ENCODE assay signal across 16 cellular contexts in the genomic region with DNA sequence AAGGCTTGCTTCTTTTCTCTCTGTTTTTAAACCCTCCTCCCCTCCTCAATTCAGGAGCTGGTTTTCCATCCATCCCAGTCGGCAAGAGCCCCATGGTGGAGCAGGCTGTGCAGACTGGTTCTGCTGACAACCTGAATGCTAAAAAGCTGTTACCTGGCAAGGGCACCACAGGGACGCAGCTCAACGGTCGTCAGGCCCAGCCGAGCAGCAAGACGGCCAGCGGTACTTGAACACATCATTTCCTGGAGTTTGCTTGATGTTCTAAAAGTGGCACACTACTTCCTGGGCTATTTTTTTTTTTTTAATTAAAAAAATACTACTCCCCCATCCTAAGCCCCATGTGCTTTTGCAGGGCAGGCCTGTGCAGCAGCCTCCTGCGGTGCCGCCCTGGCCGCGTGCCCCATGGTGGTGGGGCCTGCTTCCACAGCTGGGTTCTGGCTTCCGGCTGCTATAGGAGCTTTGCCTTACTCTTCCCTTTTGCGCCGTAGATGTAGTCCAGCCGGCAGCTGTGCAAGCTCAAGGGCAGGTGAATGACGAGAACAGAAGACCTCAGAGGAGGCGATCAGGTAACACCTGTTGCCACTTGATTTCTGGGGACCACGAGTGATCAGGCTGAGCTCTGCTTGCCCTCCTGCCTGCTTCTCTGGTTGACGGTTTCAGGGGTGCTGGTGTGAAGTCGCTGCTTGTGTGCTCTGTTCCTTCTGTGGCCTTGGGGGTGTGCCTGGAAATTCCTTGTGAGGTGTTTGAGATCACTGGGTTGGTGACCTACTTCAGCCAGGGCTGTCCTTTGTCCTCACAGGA. TPM values are rescaled to one million over a fixed set of nuclear protein-coding genes. Genes with fewer than 3 reads are reported as not detected.
DNase-seq lines count a peak whose midpoint lies in the region; ATAC-seq and TF ChIP-seq lines count a peak whose summit lies in the region.
"Had no signal": no experiment of that assay in that cellular context is flagged by ENCODE, and none has a peak within 500 bp of the region (broad histone marks: within the 10 kb centered on the region; RNA-seq: fewer than 3 reads in every experiment).

No MANE protein-coding gene starts in this region.

- peak overlapping the region; percentile 47 for H3K27ac Mint-ChIP-seq in CD4-positive, alpha-beta T cell
- peak overlapping the region; percentile 38 for H3K27ac Mint-ChIP-seq in activated naive CD8-positive, alpha-beta T cell treated with anti-CD3 and anti-CD28 coated beads, Interleukin-2, amount 10 ng/mL, durations not matched to agents 7 days and 5 days

- H3K27me3 Mint-ChIP-seq in CD4-positive, alpha-beta T cell, result no peaks in the 10 kb centered on the region
- H3K27me3 Mint-ChIP-seq in activated naive CD8-positive, alpha-beta T cell treated with anti-CD3 and anti-CD28 coated beads, Interleukin-2, amount 10 ng/mL, durations not matched to agents 7 days and 5 days, result no peaks in the 10 kb centered on the region
- H3K27me3 Mint-ChIP-seq: brain; stimulated activated naive CD8-positive, alpha-beta T cell treated with anti-CD3 and anti-CD28 coated beads, Interleukin-15, amount 100 ng/mL, for 72 hours had no signal

- POLR2A ChIA-PET in A673 (lab: Charles Lee; ENCODE audit: low non-redundant PET), result no interaction called here
- POLR2A ChIA-PET in CD4-positive, alpha-beta T cell (lab: Charles Lee), result interaction anchor here (1.4 to 2.0 kb wide), 2 partner anchors 8 to 64 kb away, joined by 5 to 6 read pairs; no protein-coding TSS in a partner anchor
- POLR2A ChIA-PET in activated naive CD8-positive, alpha-beta T cell treated with anti-CD3 and anti-CD28 coated beads, Interleukin-2, amount 10 ng/mL, durations not matched to agents 7 days and 5 days (lab: Charles Lee), result interaction anchor here (0.7 kb wide), 1 partner anchor 14 kb away, joined by 3 read pairs; the partner anchor contains the start of genes PSMA7 and SS18L1

- intact Hi-C loops in A673 (cut with micrococcal nuclease; ENCODE audit: unreplicated experiment), result no loop called here
- intact Hi-C loops in CD4-positive, alpha-beta T cell (cut with DNase I, micrococcal nuclease), result no loop called here

- H3K4me3 Mint-ChIP-seq in CD4-positive, alpha-beta T cell, result no peak overlapping the region
- H3K4me3 Mint-ChIP-seq in activated naive CD8-positive, alpha-beta T cell treated with anti-CD3 and anti-CD28 coated beads, Interleukin-2, amount 10 ng/mL, durations not matched to agents 7 days and 5 days, result no peak overlapping the region
- H3K4me3 Mint-ChIP-seq: brain; stimulated activated naive CD8-positive, alpha-beta T cell treated with anti-CD3 and anti-CD28 coated beads, Interleukin-15, amount 100 ng/mL, for 72 hours had no signal

- TF ChIP-seq CTCF in A673 (conservative IDR thresholded peaks at IDR 0.05; ENCODE audit: low read depth, low read length) (no peak), foreskin keratinocyte (conservative IDR thresholded peaks at IDR 0.05) (no peak)
- no peak for TF ChIP-seq CTCF in CD4-positive, alpha-beta T cell (IDR thresholded peaks at IDR 0.05)

- H3K4me1 ChIP-seq in A673 (ENCODE audit: insufficient read depth, low read length, poor library complexity, severe bottlenecking) (peaks cover 5% of the 10 kb centered on the region), foreskin keratinocyte (no peaks in the 10 kb centered on the region)

- CTCF ChIA-PET in A673 (lab: Charles Lee), result no interaction called here
- CTCF ChIA-PET in CD4-positive, alpha-beta T cell (lab: Charles Lee), result interaction anchor here (1.3 kb wide), 1 partner anchor 104 kb away, joined by 4 read pairs; no protein-coding TSS in a partner anchor

- peaks cover 39% of the 10 kb centered on the region for H3K4me1 Mint-ChIP-seq in CD4-positive, alpha-beta T cell (ENCODE audit: low read depth)
- H3K4me1 Mint-ChIP-seq in activated naive CD8-positive, alpha-beta T cell treated with anti-CD3 and anti-CD28 coated beads, Interleukin-2, amount 10 ng/mL, durations not matched to agents 7 days and 5 days, result peaks cover 14% of the 10 kb centered on the region

- H3K36me3 ChIP-seq in A673 (ENCODE audit: insufficient read depth, low read length, poor library complexity, severe bottlenecking), result peaks cover 98% of the 10 kb centered on the region

- H3K27me3 ChIP-seq in A673 (replicated peaks; ENCODE audit: insufficient read depth, low read depth, low read length, poor library complexity), result no peaks in the 10 kb centered on the region
- no peaks in the 10 kb centered on the region for H3K27me3 ChIP-seq in CD4-positive, alpha-beta T cell (ENCODE audit: control insufficient read depth, insufficient read depth, low read length)
- no peaks in the 10 kb centered on the region for H3K27me3 ChIP-seq in foreskin keratinocyte

- no peak for ATAC-seq in CD4-positive, alpha-beta T cell (ENCODE audit: poor library complexity)
- ATAC-seq in activated naive CD8-positive, alpha-beta T cell treated with anti-CD3 and anti-CD28 coated beads, Interleukin-2, amount 10 ng/mL, durations not matched to agents 7 days and 5 days (ENCODE audit: low read depth), result no peak
- ATAC-seq in foreskin keratinocyte, result no peak
- ATAC-seq in HG02981 (IDR thresholded peaks at IDR 0.05; ENCODE audit: unreplicated experiment), result no peak
- ATAC-seq: activated naive CD4-positive, alpha-beta T cell treated with anti-CD3 and anti-CD28 coated beads, Interleukin-2, amount 50 U/mL, for 72 hours; lower lobe of right lung; stimulated activated naive CD8-positive, alpha-beta T cell treated with anti-CD3 and anti-CD28 coated beads, Interleukin-15, amount 100 ng/mL, for 72 hours had no signal

- DNase-seq in A673 (ENCODE audit: low spot score) (peak; percentile 59), NCI-H1092 treated with DMSO at 0.1 percent for 48 hours (lab: John Stamatoyannopoulos, UW) (peak; percentile 4), foreskin keratinocyte (no peak), NK-92 (lab: John Stamatoyannopoulos, UW; ENCODE audit: unreplicated experiment) (no peak)
- DNase-seq in CD4-positive, alpha-beta T cell, result no peak
- DNase-seq in activated naive CD8-positive, alpha-beta T cell treated with anti-CD3 and anti-CD28 coated beads, Interleukin-2, amount 10 ng/mL, durations not matched to agents 7 days and 5 days, result no peak
- DNase-seq in effector CD4-positive, alpha-beta T cell, result no peak
- DNase-seq: lower lobe of right lung; NCI-H1694 treated with DMSO at 0.1 percent for 48 hours; NCI-H446; stimulated activated CD4-positive, alpha-beta T cell treated with anti-CD3 and anti-CD28 coated beads, Interleukin-2, amount 100 ng/mL, for 24 hours; stimulated activated naive CD8-positive, alpha-beta T cell treated with anti-CD3 and anti-CD28 coated beads, Interleukin-15, amount 100 ng/mL, for 72 hours; trophoblast cell had no signal

- peaks cover 92% of the 10 kb centered on the region for H3K36me3 Mint-ChIP-seq in CD4-positive, alpha-beta T cell (ENCODE audit: low read depth)
- peaks cover 30% of the 10 kb centered on the region for H3K36me3 Mint-ChIP-seq in activated naive CD8-positive, alpha-beta T cell treated with anti-CD3 and anti-CD28 coated beads, Interleukin-2, amount 10 ng/mL, durations not matched to agents 7 days and 5 days

- H3K9me3 ChIP-seq in A673 (ENCODE audit: low read depth, low read length, poor library complexity, severe bottlenecking), result no peaks in the 10 kb centered on the region
- H3K9me3 ChIP-seq in CD4-positive, alpha-beta T cell (ENCODE audit: control insufficient read depth, low read length), result no peaks in the 10 kb centered on the region
- H3K9me3 ChIP-seq: lower lobe of right lung had no signal

- no TSS peak for BruUV-seq in A673 (replicated peaks; lab: Mats Ljungman, UMichigan)

- peak overlapping the region; percentile 32 for H3K27ac ChIP-seq in A673 (ENCODE audit: low read depth, low read length, poor library complexity, severe bottlenecking)
- H3K27ac ChIP-seq in CD4-positive, alpha-beta T cell (ENCODE audit: low read depth, low read length), result no peak overlapping the region
- no peak overlapping the region for H3K27ac ChIP-seq in foreskin keratinocyte
- H3K27ac ChIP-seq: lower lobe of right lung had no signal

- H3K9me3 Mint-ChIP-seq in CD4-positive, alpha-beta T cell, result no peaks in the 10 kb centered on the region
- H3K9me3 Mint-ChIP-seq in activated naive CD8-positive, alpha-beta T cell treated with anti-CD3 and anti-CD28 coated beads, Interleukin-2, amount 10 ng/mL, durations not matched to agents 7 days and 5 days, result no peaks in the 10 kb centered on the region
- H3K9me3 Mint-ChIP-seq: activated naive CD4-positive, alpha-beta T cell treated with anti-CD3 and anti-CD28 coated beads, Interleukin-2, amount 50 U/mL, for 72 hours; brain; stimulated activated naive CD8-positive, alpha-beta T cell treated with anti-CD3 and anti-CD28 coated beads, Interleukin-15, amount 100 ng/mL, for 72 hours had no signal

- H3K4me3 ChIP-seq in A673 (ENCODE audit: low read depth, low read length, poor library complexity, severe bottlenecking), result no peak overlapping the region
- H3K4me3 ChIP-seq: lower lobe of right lung had no signal

RNA-seq across cellular contexts. Expression of gene LSM14B, which starts 7.7 kb away (rescaled TPM):
- total RNA-seq in A673 (2021), result 72.5 and 80.2 TPM in 2 replicates
- 10 to 100 TPM; 34.5 to 35.7 TPM for total RNA-seq in CD4-positive, alpha-beta T cell
- total RNA-seq in activated naive CD8-positive, alpha-beta T cell treated with anti-CD3 and anti-CD28 coated beads, Interleukin-2, amount 10 ng/mL, durations not matched to agents 7 days and 5 days, result 10 to 100 TPM; 45.1 to 45.5 TPM
- total RNA-seq in foreskin keratinocyte, result 24.6 and 24.8 TPM in 2 replicates
- polyA plus RNA-seq in foreskin keratinocyte, result 17.5 and 18.1 TPM in 2 replicates

RNA-seq across cellular contexts. Expression of gene PSMA7, which starts 13.3 kb away (rescaled TPM):
- 555 and 593 TPM in 2 replicates for total RNA-seq in A673 (2021)
- 100 to 1,000 TPM; 150 to 158 TPM for total RNA-seq in CD4-positive, alpha-beta T cell
- 100 to 1,000 TPM; 219 to 236 TPM for total RNA-seq in activated naive CD8-positive, alpha-beta T cell treated with anti-CD3 and anti-CD28 coated beads, Interleukin-2, amount 10 ng/mL, durations not matched to agents 7 days and 5 days
- total RNA-seq in foreskin keratinocyte, result 365 and 371 TPM in 2 replicates
- 474 and 475 TPM in 2 replicates for polyA plus RNA-seq in foreskin keratinocyte

RNA-seq across cellular contexts. Expression of gene SS18L1, which starts 13.6 kb away (rescaled TPM):
- total RNA-seq in A673 (2021), result 34.7 and 39.6 TPM in 2 replicates
- 10 to 100 TPM; 12.8 to 13.4 TPM for total RNA-seq in CD4-positive, alpha-beta T cell
- total RNA-seq in activated naive CD8-positive, alpha-beta T cell treated with anti-CD3 and anti-CD28 coated beads, Interleukin-2, amount 10 ng/mL, durations not matched to agents 7 days and 5 days, result 10 to 100 TPM; 21.0 to 23.3 TPM
- total RNA-seq in foreskin keratinocyte, result 7.7 and 8.1 TPM in 2 replicates
- polyA plus RNA-seq in foreskin keratinocyte, result 3.1 and 3.6 TPM in 2 replicates

RNA-seq across cellular contexts. Expression of gene MTG2, which starts 52.9 kb away (rescaled TPM):
- total RNA-seq in A673 (2021) (40.9 and 48.1 TPM in 2 replicates), foreskin keratinocyte (29.3 and 35.0 TPM in 2 replicates)
- 1 to 10 TPM; 9.5 to 9.9 TPM for total RNA-seq in CD4-positive, alpha-beta T cell
- 10 to 100 TPM; 34.9 to 39.5 TPM for total RNA-seq in activated naive CD8-positive, alpha-beta T cell treated with anti-CD3 and anti-CD28 coated beads, Interleukin-2, amount 10 ng/mL, durations not matched to agents 7 days and 5 days
- polyA plus RNA-seq in foreskin keratinocyte, result 35.1 and 46.1 TPM in 2 replicates

Comparison
In these comparisons a context has a peak if more than half of its experiments do, and no peak if none do; other contexts are left out.
1. DNase-seq: peak in A673 (single experiment) and NCI-H1092 treated with DMSO at 0.1 percent for 48 hours (single experiment); none in CD4-positive, alpha-beta T cell (0 of 10), activated naive CD8-positive, alpha-beta T cell treated with anti-CD3 and anti-CD28 coated beads, Interleukin-2, amount 10 ng/mL, durations not matched to agents 7 days and 5 days (single experiment), foreskin keratinocyte (0 of 2), effector CD4-positive, alpha-beta T cell (single experiment) and NK-92 (single experiment).